ENCODE assay signal across 8 cellular contexts in genomic region chr2:134218928-134219707, GRCh38. TPM values are rescaled to one million over a fixed set of nuclear protein-coding genes. Genes with fewer than 3 reads are reported as not detected.
DNase-seq lines count a peak whose midpoint lies in the region; ATAC-seq, FAIRE-seq and TF ChIP-seq lines count a peak whose summit lies in the region.

No MANE protein-coding gene starts in this region.

- intact Hi-C loops in CD4-positive, alpha-beta memory T cell (cut with micrococcal nuclease) = loop anchor here (1.0 to 10.0 kb wide), 3 partner anchors 13 to 456 kb away; no protein-coding TSS in a partner anchor
- intact Hi-C loops in activated naive CD4-positive, alpha-beta T cell treated with anti-CD3 and anti-CD28 coated beads for 36 hours (cut with micrococcal nuclease) = loop anchor here (1.0 to 5.0 kb wide), 10 partner anchors 14 to 699 kb away; partner anchors contain the start of gene CCNT2
- intact Hi-C loops in posterior vena cava (cut with DNase I) = no loop called here

- H3K27me3 ChIP-seq in CD4-positive, alpha-beta memory T cell (ENCODE audit: insufficient read depth, low read length) = no peaks in the 10 kb centered on the region

- H3K4me3 ChIP-seq in CD4-positive, alpha-beta memory T cell (ENCODE audit: low read length in 2 of 2) = peak overlapping the region; percentile 12 to 13
- H3K4me3 ChIP-seq in NB4 (ENCODE audit: low read depth, low read length) = no peak overlapping the region

- no peak for FAIRE-seq in frontal cortex (lab: Jason Lieb, UNC)

- peaks cover 0 to 6% (median 1%) of the 10 kb centered on the region in 8 donors for H3K9me3 Mint-ChIP-seq in CD4-positive, alpha-beta memory T cell
- H3K9me3 Mint-ChIP-seq in activated naive CD4-positive, alpha-beta T cell treated with anti-CD3 and anti-CD28 coated beads for 36 hours = peaks cover 3% of the 10 kb centered on the region

- ATAC-seq in GM21576 (IDR thresholded peaks at IDR 0.05; ENCODE audit: unreplicated experiment) = peak; percentile 63

- H3K27ac Mint-ChIP-seq in CD4-positive, alpha-beta memory T cell = peak overlapping the region; percentile 85 to 97 (median 90)
- peak overlapping the region; percentile 91 for H3K27ac Mint-ChIP-seq in activated naive CD4-positive, alpha-beta T cell treated with anti-CD3 and anti-CD28 coated beads for 36 hours

- CTCF ChIA-PET in CD4-positive, alpha-beta memory T cell (lab: Charles Lee; ENCODE audit: partially characterized antibody) = interaction anchor here (0.6 to 8.4 kb wide), 18 partner anchors 10 to 232 kb away, joined by 3 to 116 read pairs (median 3); no protein-coding TSS in a partner anchor
- CTCF ChIA-PET in activated naive CD4-positive, alpha-beta T cell treated with anti-CD3 and anti-CD28 coated beads for 36 hours (lab: Charles Lee) = interaction anchor here (0.8 to 3.5 kb wide), 9 partner anchors 8 to 101 kb away, joined by 3 to 13 read pairs (median 4); no protein-coding TSS in a partner anchor

- peaks cover 60% of the 10 kb centered on the region for H3K4me1 ChIP-seq in CD4-positive, alpha-beta memory T cell (ENCODE audit: insufficient read depth, low read length)

- H3K27me3 Mint-ChIP-seq in CD4-positive, alpha-beta memory T cell = no peaks in the 10 kb centered on the region
- H3K27me3 Mint-ChIP-seq in activated naive CD4-positive, alpha-beta T cell treated with anti-CD3 and anti-CD28 coated beads for 36 hours (ENCODE audit: low read depth) = no peaks in the 10 kb centered on the region

- peak in 4 of 5 donors; percentile 40 to 56 (median 48) for DNase-seq in CD4-positive, alpha-beta memory T cell
- DNase-seq in NB4 (ENCODE audit: low read depth) (peak; percentile 71), renal cortical epithelial cell (ENCODE audit: low read depth) (peak; percentile 50), frontal cortex (ENCODE audit: low spot score in 2 of 2) (no peak), posterior vena cava (ENCODE audit: low spot score) (no peak), 8988T (no peak)
- peak; percentile 66 for DNase-seq in activated naive CD4-positive, alpha-beta T cell treated with anti-CD3 and anti-CD28 coated beads for 36 hours

- TF ChIP-seq CTCF in NB4 (IDR thresholded peaks at IDR 0.05; ENCODE audit: low read depth, low read length) = no peak

- H3K4me1 Mint-ChIP-seq in CD4-positive, alpha-beta memory T cell = peaks cover 65 to 78% (median 71%) of the 10 kb centered on the region in 4 donors
- peaks cover 60% of the 10 kb centered on the region for H3K4me1 Mint-ChIP-seq in activated naive CD4-positive, alpha-beta T cell treated with anti-CD3 and anti-CD28 coated beads for 36 hours (ENCODE audit: low read depth)

- TF ChIP-seq POLR2A in NB4 (IDR thresholded peaks at IDR 0.05; ENCODE audit: extremely low read depth, insufficient read length) = no peak

- H3K36me3 Mint-ChIP-seq in CD4-positive, alpha-beta memory T cell = peaks cover 2 to 9% of the 10 kb centered on the region in 2 donors
- H3K36me3 Mint-ChIP-seq in activated naive CD4-positive, alpha-beta T cell treated with anti-CD3 and anti-CD28 coated beads for 36 hours (ENCODE audit: low read depth) = no peaks in the 10 kb centered on the region

- H3K36me3 ChIP-seq in CD4-positive, alpha-beta memory T cell (ENCODE audit: insufficient read depth, low read length) = no peaks in the 10 kb centered on the region

- no peaks in the 10 kb centered on the region for H3K9me3 ChIP-seq in CD4-positive, alpha-beta memory T cell (ENCODE audit: control insufficient read depth in 1 of 2, low read length in 2 of 2)

- POLR2A ChIA-PET in CD4-positive, alpha-beta memory T cell (lab: Charles Lee; ENCODE audit: partially characterized antibody) = interaction anchor here (1.3 to 11.5 kb wide), 9 partner anchors 13 to 100 kb away, joined by 3 to 95 read pairs (median 12); no protein-coding TSS in a partner anchor

- peak overlapping the region; percentile 80 to 90 (median 84) for H3K4me3 Mint-ChIP-seq in CD4-positive, alpha-beta memory T cell
- H3K4me3 Mint-ChIP-seq in activated naive CD4-positive, alpha-beta T cell treated with anti-CD3 and anti-CD28 coated beads for 36 hours = peak overlapping the region; percentile 33

- peak overlapping the region; percentile 41 for H3K27ac ChIP-seq in CD4-positive, alpha-beta memory T cell (ENCODE audit: low read depth, low read length)

RNA-seq across cellular contexts. Expression of gene MGAT5, which starts 34.8 kb away (rescaled TPM):
- total RNA-seq in CD4-positive, alpha-beta memory T cell = 10 to 100 TPM; 78.1 to 81.3 TPM
- polyA plus RNA-seq in CD4-positive, alpha-beta memory T cell = 10 to 100 TPM in 1 of 2 donors, 1 to 10 TPM in 1; 4.4 to 17.9 TPM
- 10 to 100 TPM; 11.6 to 13.0 TPM for total RNA-seq in activated naive CD4-positive, alpha-beta T cell treated with anti-CD3 and anti-CD28 coated beads for 36 hours
- total RNA-seq in renal cortical epithelial cell (39.1 and 43.6 TPM in 2 replicates), frontal cortex (60.3 TPM), posterior vena cava (10 to 100 TPM; 41.7 to 42.8 TPM)

Comparison
In these comparisons a context has a peak if more than half of its experiments do, and no peak if none do; other contexts are left out.
1. DNase-seq: peak in CD4-positive, alpha-beta memory T cell (4 of 5), NB4 (single experiment), activated naive CD4-positive, alpha-beta T cell treated with anti-CD3 and anti-CD28 coated beads for 36 hours (single experiment) and renal cortical epithelial cell (single experiment); none in frontal cortex (0 of 2), posterior vena cava (single experiment) and 8988T (single experiment).
2. intact Hi-C loops: an anchor here in CD4-positive, alpha-beta memory T cell (1.0 to 10.0 kb wide) and activated naive CD4-positive, alpha-beta T cell treated with anti-CD3 and anti-CD28 coated beads for 36 hours (1.0 to 5.0 kb wide); none called in posterior vena cava.